8 cellular contexts compared by ENCODE assay signal in the genomic region with DNA sequence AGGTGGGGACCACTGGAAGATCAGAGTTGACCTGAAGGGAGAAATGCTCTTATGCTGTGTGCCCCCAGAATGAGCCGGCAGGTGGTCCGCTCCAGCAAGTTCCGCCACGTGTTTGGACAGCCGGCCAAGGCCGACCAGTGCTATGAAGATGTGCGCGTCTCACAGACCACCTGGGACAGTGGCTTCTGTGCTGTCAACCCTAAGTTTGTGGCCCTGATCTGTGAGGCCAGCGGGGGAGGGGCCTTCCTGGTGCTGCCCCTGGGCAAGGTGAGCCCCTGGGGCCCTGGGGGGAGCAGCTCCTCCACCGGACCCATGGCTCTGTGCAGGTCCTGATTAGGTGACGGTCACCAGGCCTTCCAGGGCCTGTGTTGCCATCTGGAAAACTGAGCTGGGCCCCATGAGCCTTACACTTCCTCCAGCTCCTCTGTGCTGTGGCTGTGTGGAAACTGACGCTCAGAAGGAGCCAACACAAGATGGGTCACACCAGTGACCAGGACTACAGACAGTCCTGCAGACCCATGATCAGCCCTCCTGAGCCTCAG. TPM values are rescaled to one million over a fixed set of nuclear protein-coding genes. Genes with fewer than 3 reads are reported as not detected.
DNase-seq lines count a peak whose midpoint lies in the region; ATAC-seq and TF ChIP-seq lines count a peak whose summit lies in the region.

No MANE protein-coding gene starts in this region.

- no peaks in the 10 kb centered on the region for H3K36me3 Mint-ChIP-seq in endothelial cell (ENCODE audit: low read depth, unreplicated experiment)

- peaks cover 9% of the 10 kb centered on the region for H3K27me3 Mint-ChIP-seq in endothelial cell (ENCODE audit: unreplicated experiment)

- peak overlapping the region; percentile 46 for H3K27ac ChIP-seq in RWPE1

- H3K27ac Mint-ChIP-seq in endothelial cell (ENCODE audit: unreplicated experiment) = no peak overlapping the region

- H3K4me1 Mint-ChIP-seq in endothelial cell (ENCODE audit: unreplicated experiment) = no peaks in the 10 kb centered on the region

- DNase-seq in RWPE1 (ENCODE audit: low spot score) (no peak), endothelial cell (ENCODE audit: low spot score) (no peak), foreskin melanocyte (no peak), mesenteric fat pad (ENCODE audit: low spot score) (no peak)
- DNase-seq in stimulated activated CD8-positive, alpha-beta memory T cell treated with anti-CD3 and anti-CD28 coated beads, Interleukin-15, amount 100 ng/mL, for 1 hour (ENCODE audit: low read depth) = peak; percentile 15

- CTCF ChIA-PET in RWPE1 (lab: Yijun Ruan, JAX) = no interaction called here

- POLR2A ChIA-PET in RWPE1 (lab: Yijun Ruan, JAX; ENCODE audit: low non-redundant PET) = no interaction called here

- TF ChIP-seq CTCF in RWPE1 (conservative IDR thresholded peaks at IDR 0.05; ENCODE audit: low read depth) (no peak), endothelial cell (IDR thresholded peaks at IDR 0.05; ENCODE audit: unreplicated experiment) (no peak)

- H3K9me3 Mint-ChIP-seq in endothelial cell (ENCODE audit: unreplicated experiment) = no peaks in the 10 kb centered on the region

- peak overlapping the region; percentile 42 for H3K4me3 Mint-ChIP-seq in endothelial cell (ENCODE audit: unreplicated experiment)

- ATAC-seq in GM18502 (IDR thresholded peaks at IDR 0.05; ENCODE audit: poor library complexity, unreplicated experiment) = peak; percentile 4
- no peak for ATAC-seq in HG03159 (IDR thresholded peaks at IDR 0.05; ENCODE audit: unreplicated experiment)
- ATAC-seq in GM21528 (IDR thresholded peaks at IDR 0.05; ENCODE audit: low FRiP score, unreplicated experiment) = no peak

RNA-seq across cellular contexts. Expression of gene CORO1A, which starts 1.8 kb away (rescaled TPM):
- total RNA-seq in endothelial cell (ENCODE audit: unreplicated experiment) (24.9 TPM), mesenteric fat pad (56.2 TPM)

RNA-seq across cellular contexts. Expression of gene BOLA2B, which starts 8.3 kb away (rescaled TPM):
- total RNA-seq in endothelial cell (ENCODE audit: unreplicated experiment) (70.6 TPM), mesenteric fat pad (94.9 TPM)

RNA-seq across cellular contexts. Expression of gene SLX1A, which starts 8.5 kb away (rescaled TPM):
- total RNA-seq in endothelial cell (ENCODE audit: unreplicated experiment) (61.0 TPM), mesenteric fat pad (25.2 TPM)

RNA-seq across cellular contexts. Expression of gene SULT1A3, which starts 13.8 kb away (rescaled TPM):
- total RNA-seq in endothelial cell (ENCODE audit: unreplicated experiment) = 17.9 TPM
- 9.4 TPM for total RNA-seq in mesenteric fat pad
